ENCODE assay signal across 8 cellular contexts in the genomic region with DNA sequence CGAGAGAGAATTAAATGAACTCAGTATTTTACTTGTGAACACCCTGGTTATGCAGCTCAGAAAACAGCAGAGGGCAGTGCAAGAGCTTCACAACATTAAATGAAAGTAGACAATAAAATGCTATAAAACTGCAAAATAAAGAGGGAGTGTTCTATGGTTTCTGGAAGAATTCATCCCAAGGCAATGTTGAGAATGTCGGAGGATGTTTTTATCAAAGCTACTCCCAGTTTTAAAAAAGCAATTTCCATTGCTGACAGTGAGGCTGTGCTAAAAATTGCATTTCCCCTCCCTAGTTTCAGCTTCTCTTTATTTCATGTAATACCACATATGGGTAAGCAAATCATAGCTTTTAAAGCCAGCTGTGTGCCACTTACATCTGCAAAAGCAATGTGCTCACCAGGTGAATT.
DNase-seq lines count a peak whose midpoint lies in the region; ATAC-seq and TF ChIP-seq lines count a peak whose summit lies in the region.

No MANE protein-coding gene starts in this region.

- no TSS peak for BruUV-seq in Panc1 (replicated peaks; lab: Mats Ljungman, UMichigan)

- H3K4me1 Mint-ChIP-seq in activated CD8-positive, alpha-beta T cell treated with anti-CD3 and anti-CD28 coated beads for 36 hours (ENCODE audit: low read depth): no peaks in the 10 kb centered on the region
- H3K4me1 Mint-ChIP-seq in activated CD8-positive, alpha-beta T cell treated with anti-CD3 and anti-CD28 coated beads, Interleukin-2, amount 10 ng/mL, durations not matched to agents 7 days and 5 days (ENCODE audit: low read depth): no peaks in the 10 kb centered on the region
- no peaks in the 10 kb centered on the region for H3K4me1 Mint-ChIP-seq in CD8-positive, alpha-beta memory T cell

- no peaks in the 10 kb centered on the region for H3K36me3 ChIP-seq in Panc1 (ENCODE audit: control insufficient read depth, insufficient read depth, low read length)
- no peaks in the 10 kb centered on the region for H3K36me3 ChIP-seq in upper lobe of right lung
- no peaks in the 10 kb centered on the region for H3K36me3 ChIP-seq in CD8-positive, alpha-beta memory T cell (ENCODE audit: insufficient read depth, low read length)

- H3K27ac Mint-ChIP-seq in activated CD8-positive, alpha-beta T cell treated with anti-CD3 and anti-CD28 coated beads for 36 hours: no peak overlapping the region
- no peak overlapping the region for H3K27ac Mint-ChIP-seq in activated CD8-positive, alpha-beta T cell treated with anti-CD3 and anti-CD28 coated beads, Interleukin-2, amount 10 ng/mL, durations not matched to agents 7 days and 5 days
- H3K27ac Mint-ChIP-seq in CD8-positive, alpha-beta memory T cell: no peak overlapping the region

- H3K36me3 Mint-ChIP-seq in activated CD8-positive, alpha-beta T cell treated with anti-CD3 and anti-CD28 coated beads for 36 hours (ENCODE audit: low read depth): no peaks in the 10 kb centered on the region
- H3K36me3 Mint-ChIP-seq in activated CD8-positive, alpha-beta T cell treated with anti-CD3 and anti-CD28 coated beads, Interleukin-2, amount 10 ng/mL, durations not matched to agents 7 days and 5 days (ENCODE audit: low read depth): no peaks in the 10 kb centered on the region
- H3K36me3 Mint-ChIP-seq in CD8-positive, alpha-beta memory T cell: no peaks in the 10 kb centered on the region

- H3K27ac ChIP-seq in Panc1 (ENCODE audit: low read length): no peak overlapping the region
- no peak overlapping the region for H3K27ac ChIP-seq in upper lobe of right lung
- no peak overlapping the region for H3K27ac ChIP-seq in CD8-positive, alpha-beta memory T cell (ENCODE audit: low read depth, low read length)

- CTCF ChIA-PET in activated CD8-positive, alpha-beta T cell treated with anti-CD3 and anti-CD28 coated beads for 36 hours (lab: Charles Lee): interaction anchor here (1.0 kb wide), 1 partner anchor 674 kb away, joined by 3 read pairs; no protein-coding TSS in a partner anchor
- CTCF ChIA-PET in activated CD8-positive, alpha-beta T cell treated with anti-CD3 and anti-CD28 coated beads, Interleukin-2, amount 10 ng/mL, durations not matched to agents 7 days and 5 days (lab: Charles Lee): interaction anchor here (1.0 to 1.7 kb wide), 2 partner anchors 11 to 43 kb away, joined by 3 to 5 read pairs; no protein-coding TSS in a partner anchor
- CTCF ChIA-PET in Panc1 (lab: Charles Lee): interaction anchor here (0.7 kb wide), 2 partner anchors 525 to 858 kb away, joined by 3 to 4 read pairs; no protein-coding TSS in a partner anchor
- CTCF ChIA-PET in CD8-positive, alpha-beta memory T cell (lab: Charles Lee): no interaction called here

- H3K27me3 ChIP-seq in Panc1 (ENCODE audit: control insufficient read depth, insufficient read depth, low read length) (no peaks in the 10 kb centered on the region), upper lobe of right lung (no peaks in the 10 kb centered on the region)
- H3K27me3 ChIP-seq in CD8-positive, alpha-beta memory T cell (ENCODE audit: insufficient read depth, low read length, poor library complexity, severe bottlenecking): no peaks in the 10 kb centered on the region

- H3K4me3 ChIP-seq in Panc1 (ENCODE audit: low read depth in 2 of 2, low read length in 2 of 2) (no peak overlapping the region), fibroblast of villous mesenchyme (ENCODE audit: low read depth, low read length) (no peak overlapping the region), upper lobe of right lung (no peak overlapping the region)
- no peak overlapping the region for H3K4me3 ChIP-seq in CD8-positive, alpha-beta memory T cell (ENCODE audit: low read length)

- in situ Hi-C loops in Panc1 (cut with HindIII; ENCODE audit: low pct_unique_long_range_greater_than_20kb, low sequenced_read_pairs): no loop called here

- DNase-seq in activated CD8-positive, alpha-beta T cell treated with anti-CD3 and anti-CD28 coated beads for 36 hours: peak; percentile 18
- no peak for DNase-seq in activated CD8-positive, alpha-beta T cell treated with anti-CD3 and anti-CD28 coated beads, Interleukin-2, amount 10 ng/mL, durations not matched to agents 7 days and 5 days
- DNase-seq in Panc1 (ENCODE audit: low read depth, low spot score) (peak; percentile 8), fibroblast of villous mesenchyme (ENCODE audit: low read depth) (peak; percentile 57), upper lobe of right lung (no peak), GF-D8 (lab: John Stamatoyannopoulos, UW) (no peak)
- no peak for DNase-seq in CD8-positive, alpha-beta memory T cell
- DNase-seq in activated effector memory CD4-positive, alpha-beta T cell treated with Interleukin-2 at 50 U/mL for 16 hours: no peak

- no peaks in the 10 kb centered on the region for H3K27me3 Mint-ChIP-seq in activated CD8-positive, alpha-beta T cell treated with anti-CD3 and anti-CD28 coated beads for 36 hours
- no peaks in the 10 kb centered on the region for H3K27me3 Mint-ChIP-seq in activated CD8-positive, alpha-beta T cell treated with anti-CD3 and anti-CD28 coated beads, Interleukin-2, amount 10 ng/mL, durations not matched to agents 7 days and 5 days (ENCODE audit: low read depth)
- H3K27me3 Mint-ChIP-seq in CD8-positive, alpha-beta memory T cell: no peaks in the 10 kb centered on the region

- peak; percentile 31 for TF ChIP-seq CTCF in activated CD8-positive, alpha-beta T cell treated with anti-CD3 and anti-CD28 coated beads for 36 hours (IDR thresholded peaks at IDR 0.05)
- TF ChIP-seq CTCF in Panc1 (IDR thresholded peaks at IDR 0.05) (peak; percentile 62; the same call in 1 of the 2 replicates), fibroblast of villous mesenchyme (IDR thresholded peaks at IDR 0.05; ENCODE audit: insufficient read depth, low read depth, low read length) (peak; percentile 52), upper lobe of right lung (IDR thresholded peaks at IDR 0.05) (peak; percentile 39)

- ATAC-seq in activated CD8-positive, alpha-beta T cell treated with anti-CD3 and anti-CD28 coated beads for 36 hours: no peak
- no peak for ATAC-seq in activated CD8-positive, alpha-beta T cell treated with anti-CD3 and anti-CD28 coated beads, Interleukin-2, amount 10 ng/mL, durations not matched to agents 7 days and 5 days
- ATAC-seq in Panc1 (no peak), upper lobe of right lung (no peak)

- no peak overlapping the region for H3K4me3 Mint-ChIP-seq in activated CD8-positive, alpha-beta T cell treated with anti-CD3 and anti-CD28 coated beads for 36 hours
- no peak overlapping the region for H3K4me3 Mint-ChIP-seq in activated CD8-positive, alpha-beta T cell treated with anti-CD3 and anti-CD28 coated beads, Interleukin-2, amount 10 ng/mL, durations not matched to agents 7 days and 5 days
- H3K4me3 Mint-ChIP-seq in CD8-positive, alpha-beta memory T cell: no peak overlapping the region

- H3K9me3 Mint-ChIP-seq in activated CD8-positive, alpha-beta T cell treated with anti-CD3 and anti-CD28 coated beads for 36 hours: no peaks in the 10 kb centered on the region
- no peaks in the 10 kb centered on the region for H3K9me3 Mint-ChIP-seq in activated CD8-positive, alpha-beta T cell treated with anti-CD3 and anti-CD28 coated beads, Interleukin-2, amount 10 ng/mL, durations not matched to agents 7 days and 5 days (ENCODE audit: insufficient read depth)
- H3K9me3 Mint-ChIP-seq in CD8-positive, alpha-beta memory T cell: no peaks in the 10 kb centered on the region

- intact Hi-C loops in activated CD8-positive, alpha-beta T cell treated with anti-CD3 and anti-CD28 coated beads for 36 hours (cut with micrococcal nuclease): no loop called here
- intact Hi-C loops in Panc1 (cut with micrococcal nuclease; ENCODE audit: unreplicated experiment): loop anchor here (10.0 kb wide), 1 partner anchor 666 kb away; no protein-coding TSS in a partner anchor
- intact Hi-C loops in upper lobe of right lung (cut with DNase I): no loop called here

- H3K4me1 ChIP-seq in Panc1 (ENCODE audit: control insufficient read depth, insufficient read depth, low read length) (no peaks in the 10 kb centered on the region), upper lobe of right lung (no peaks in the 10 kb centered on the region)
- H3K4me1 ChIP-seq in CD8-positive, alpha-beta memory T cell (ENCODE audit: insufficient read depth, low read length): no peaks in the 10 kb centered on the region

- no peaks in the 10 kb centered on the region for H3K9me3 ChIP-seq in Panc1 (ENCODE audit: control insufficient read depth, insufficient read depth, low read depth, low read length)
- H3K9me3 ChIP-seq in upper lobe of right lung: no peaks in the 10 kb centered on the region
- no peaks in the 10 kb centered on the region for H3K9me3 ChIP-seq in CD8-positive, alpha-beta memory T cell (ENCODE audit: low read length)

- POLR2A ChIA-PET in activated CD8-positive, alpha-beta T cell treated with anti-CD3 and anti-CD28 coated beads for 36 hours (lab: Charles Lee): no interaction called here
- POLR2A ChIA-PET in activated CD8-positive, alpha-beta T cell treated with anti-CD3 and anti-CD28 coated beads, Interleukin-2, amount 10 ng/mL, durations not matched to agents 7 days and 5 days (lab: Charles Lee): no interaction called here
- POLR2A ChIA-PET in Panc1 (lab: Charles Lee): no interaction called here
- POLR2A ChIA-PET in CD8-positive, alpha-beta memory T cell (lab: Charles Lee): no interaction called here

Comparison
In these comparisons a context has a peak if more than half of its experiments do, and no peak if none do; other contexts are left out.
1. DNase-seq: peak in activated CD8-positive, alpha-beta T cell treated with anti-CD3 and anti-CD28 coated beads for 36 hours (single experiment), Panc1 (single experiment) and fibroblast of villous mesenchyme (single experiment); none in activated CD8-positive, alpha-beta T cell treated with anti-CD3 and anti-CD28 coated beads, Interleukin-2, amount 10 ng/mL, durations not matched to agents 7 days and 5 days (single experiment), upper lobe of right lung (single experiment), CD8-positive, alpha-beta memory T cell (0 of 5), activated effector memory CD4-positive, alpha-beta T cell treated with Interleukin-2 at 50 U/mL for 16 hours (single experiment) and GF-D8 (single experiment).
2. Peak in every context shown above with its lines, with median percentiles within 50 percentile points of each other: CTCF ChIP-seq.